Comparison of ENCODE assay signal across 9 cellular contexts in the genomic region with DNA sequence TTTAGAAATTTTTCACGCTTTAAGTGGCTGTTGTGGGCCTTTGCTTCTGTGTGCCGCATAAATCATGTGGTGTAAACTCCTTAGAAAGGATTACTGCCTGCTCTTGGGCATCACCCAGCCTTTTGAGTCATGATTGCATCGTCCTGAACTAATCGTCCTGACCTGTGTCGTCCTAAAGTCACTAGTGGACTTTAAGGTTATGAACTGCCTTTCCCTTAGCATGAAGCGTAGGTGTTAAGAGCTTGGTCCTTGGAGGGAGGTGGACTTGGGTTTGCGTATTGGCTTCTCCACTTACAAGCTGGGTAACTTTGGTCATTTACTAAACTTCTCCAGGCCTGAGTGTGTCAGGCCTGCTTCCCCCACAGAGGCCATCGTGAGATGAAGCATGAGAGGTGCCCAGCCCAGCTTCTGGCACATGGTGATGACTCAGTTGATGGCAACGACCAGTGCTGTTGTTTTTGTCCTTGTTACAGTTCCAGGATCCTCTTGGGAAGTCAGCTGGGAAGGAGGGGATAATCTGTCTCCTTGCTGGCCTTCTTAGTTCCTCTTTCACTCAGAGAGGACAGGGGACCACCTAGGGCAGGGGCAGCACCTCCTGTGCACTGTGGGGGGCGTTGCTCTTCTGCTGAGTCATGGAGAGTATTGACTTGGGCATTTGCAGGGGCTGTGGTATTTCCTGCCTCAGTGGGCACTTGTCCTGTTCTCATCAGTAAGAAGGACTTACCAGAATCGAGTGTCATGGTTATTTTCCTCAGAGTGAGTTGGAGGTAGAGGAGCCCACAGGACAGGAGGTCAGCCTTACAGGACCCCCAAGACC. TPM values are rescaled to one million over a fixed set of nuclear protein-coding genes. Genes with fewer than 3 reads are reported as not detected.
DNase-seq lines count a peak whose midpoint lies in the region; FAIRE-seq and TF ChIP-seq lines count a peak whose summit lies in the region.
"Had no signal": no experiment of that assay in that cellular context is flagged by ENCODE, and none has a peak within 500 bp of the region (broad histone marks: within the 10 kb centered on the region; RNA-seq: fewer than 3 reads in every experiment).

No MANE protein-coding gene starts in this region.

- H3K4me3 Mint-ChIP-seq in activated T-cell treated with anti-CD3 and anti-CD28 coated beads, Interleukin-2, amount 50 U/mL, for 24 hours, result no peak overlapping the region
- peak overlapping the region; percentile 58 for H3K4me3 Mint-ChIP-seq in astrocyte (ENCODE audit: unreplicated experiment)

- no peak for DNase-seq in activated T-cell treated with anti-CD3 and anti-CD28 coated beads, Interleukin-2, amount 50 U/mL, for 24 hours
- DNase-seq in activated T-cell treated with anti-CD3 and anti-CD28 coated beads, Interleukin-2, amount 50 U/mL, for 48 hours, result no peak
- DNase-seq in astrocyte (ENCODE audit: low read depth), result peak; percentile 67
- no peak for DNase-seq in keratinocyte (ENCODE audit: low read depth, low spot score)
- peak; percentile 56 to 82 for DNase-seq in tibial artery
- no peak for DNase-seq in inferior parietal cortex (ENCODE audit: extremely low spot score)
- no peak for DNase-seq in retina
- no peak for DNase-seq in activated CD4-positive, alpha-beta T cell treated with anti-CD3 and anti-CD28 coated beads, Interleukin-2, amount 50 U/mL, for 48 hours
- DNase-seq: naive B cell had no signal

- TF ChIP-seq CTCF in astrocyte (IDR thresholded peaks at IDR 0.05; ENCODE audit: insufficient read depth, low read depth, low read length) (no peak), keratinocyte (optimal IDR thresholded peaks at IDR 0.05 in 1 of 3, IDR thresholded peaks at IDR 0.05 in 1 of 3, conservative IDR thresholded peaks at IDR 0.05 in 1 of 3; ENCODE audit: extremely low read depth in 1 of 3, insufficient read depth in 2 of 3, low read length in 3 of 3) (no peak), tibial artery (IDR thresholded peaks at IDR 0.05) (no peak)

- H2AFZ ChIP-seq in astrocyte (ENCODE audit: low read depth, low read length) (no peak overlapping the region), keratinocyte (ENCODE audit: control insufficient read depth, low read length) (no peak overlapping the region)

- H4K20me1 ChIP-seq in astrocyte (ENCODE audit: insufficient read depth, low read length), result no peaks in the 10 kb centered on the region
- H4K20me1 ChIP-seq in keratinocyte (ENCODE audit: control insufficient read depth, extremely low read depth, insufficient read depth, low read length), result no peaks in the 10 kb centered on the region

- peak overlapping the region; percentile 82 for H3K27ac Mint-ChIP-seq in activated T-cell treated with anti-CD3 and anti-CD28 coated beads, Interleukin-2, amount 50 U/mL, for 24 hours
- H3K27ac Mint-ChIP-seq in astrocyte (ENCODE audit: unreplicated experiment), result peak overlapping the region; percentile 87

- H3K27me3 ChIP-seq in astrocyte (ENCODE audit: insufficient read depth, low read length), result no peaks in the 10 kb centered on the region
- no peaks in the 10 kb centered on the region for H3K27me3 ChIP-seq in keratinocyte (ENCODE audit: control insufficient read depth, extremely low read depth, insufficient read depth, low read length)
- no peaks in the 10 kb centered on the region for H3K27me3 ChIP-seq in tibial artery

- peak; percentile 23 for FAIRE-seq in astrocyte (lab: Jason Lieb, UNC)
- peak; percentile 58 for FAIRE-seq in keratinocyte (lab: Jason Lieb, UNC)

- H3K9ac ChIP-seq in astrocyte (ENCODE audit: low read length) (peak overlapping the region; percentile 51), keratinocyte (ENCODE audit: control insufficient read depth, extremely low read depth, insufficient read depth, low read length) (no peak overlapping the region)

- no peaks in the 10 kb centered on the region for H3K9me3 Mint-ChIP-seq in activated T-cell treated with anti-CD3 and anti-CD28 coated beads, Interleukin-2, amount 50 U/mL, for 24 hours
- no peaks in the 10 kb centered on the region for H3K9me3 Mint-ChIP-seq in astrocyte (ENCODE audit: unreplicated experiment)
- H3K9me3 Mint-ChIP-seq: naive B cell had no signal

- peaks cover 3% of the 10 kb centered on the region for H3K36me3 ChIP-seq in astrocyte (ENCODE audit: insufficient read depth, low read length)
- peaks cover 6 to 9% of the 10 kb centered on the region in 2 experiments for H3K36me3 ChIP-seq in keratinocyte (ENCODE audit: control insufficient read depth in 2 of 2, extremely low read depth in 1 of 2, insufficient read depth in 2 of 2, low read length in 2 of 2)
- H3K36me3 ChIP-seq in tibial artery, result peaks cover 9 to 74% (median 41%) of the 10 kb centered on the region in 3 donors

- H3K27ac ChIP-seq in astrocyte (ENCODE audit: low read depth, low read length) (peak overlapping the region; percentile 68), keratinocyte (ENCODE audit: control insufficient read depth, insufficient read depth, low read length) (no peak overlapping the region), tibial artery (peak overlapping the region; percentile 72 to 77)

- intact Hi-C loops in tibial artery (cut with DNase I; ENCODE audit: low total_unique reads), result no loop called here

- peak overlapping the region; percentile 38 for H3K4me2 ChIP-seq in astrocyte (ENCODE audit: low read length)
- H3K4me2 ChIP-seq in keratinocyte (ENCODE audit: control insufficient read depth, extremely low read depth, insufficient read depth, low read depth, low read length), result no peak overlapping the region

- dilution Hi-C loops in keratinocyte (cut with MboI; ENCODE audit: extremely low pct_ligation_motif_present, low sequenced_read_pairs), result no loop called here

- H3K9me1 ChIP-seq in keratinocyte (ENCODE audit: control insufficient read depth, extremely low read depth, insufficient read depth, low read length), result peaks cover 4% of the 10 kb centered on the region

- H3K4me3 ChIP-seq in astrocyte (ENCODE audit: insufficient read depth, low read depth, low read length) (no peak overlapping the region), keratinocyte (ENCODE audit: control insufficient read depth in 2 of 3, extremely low read depth in 1 of 3, insufficient read depth in 2 of 3, low read depth in 1 of 3, low read length in 3 of 3) (no peak overlapping the region), tibial artery (no peak overlapping the region)

- no peaks in the 10 kb centered on the region for H3K27me3 Mint-ChIP-seq in activated T-cell treated with anti-CD3 and anti-CD28 coated beads, Interleukin-2, amount 50 U/mL, for 24 hours
- H3K27me3 Mint-ChIP-seq in astrocyte (ENCODE audit: low read depth, unreplicated experiment), result no peaks in the 10 kb centered on the region
- H3K27me3 Mint-ChIP-seq: naive B cell had no signal

- peaks cover 23% of the 10 kb centered on the region for H3K4me1 ChIP-seq in astrocyte (ENCODE audit: insufficient read depth, low read length)
- H3K4me1 ChIP-seq in keratinocyte (ENCODE audit: control insufficient read depth, extremely low read depth, insufficient read depth, low read length), result peaks cover 18% of the 10 kb centered on the region
- H3K4me1 ChIP-seq in tibial artery, result peaks cover 0 to 21% (median 10%) of the 10 kb centered on the region in 4 donors

- H3K4me1 Mint-ChIP-seq in activated T-cell treated with anti-CD3 and anti-CD28 coated beads, Interleukin-2, amount 50 U/mL, for 24 hours (ENCODE audit: low read depth), result peaks cover 13% of the 10 kb centered on the region
- H3K4me1 Mint-ChIP-seq in astrocyte (ENCODE audit: low read depth, unreplicated experiment), result peaks cover 34% of the 10 kb centered on the region

- peaks cover 77% of the 10 kb centered on the region for H3K36me3 Mint-ChIP-seq in activated T-cell treated with anti-CD3 and anti-CD28 coated beads, Interleukin-2, amount 50 U/mL, for 24 hours (ENCODE audit: low read depth)
- H3K36me3 Mint-ChIP-seq in astrocyte (ENCODE audit: low read depth, unreplicated experiment), result peaks cover 14% of the 10 kb centered on the region

- H3K9me3 ChIP-seq in astrocyte (ENCODE audit: insufficient read depth, low read depth, low read length) (no peaks in the 10 kb centered on the region), keratinocyte (ENCODE audit: control insufficient read depth, low read depth, low read length) (no peaks in the 10 kb centered on the region), tibial artery (no peaks in the 10 kb centered on the region)

- no peaks in the 10 kb centered on the region for H3K79me2 ChIP-seq in astrocyte (ENCODE audit: insufficient read depth, low read length)
- no peaks in the 10 kb centered on the region for H3K79me2 ChIP-seq in keratinocyte (ENCODE audit: control insufficient read depth, insufficient read depth, low read length)

RNA-seq across cellular contexts. Expression of gene NCS1, which starts 54.2 kb away (rescaled TPM):
- 119 and 126 TPM in 2 replicates for total RNA-seq in astrocyte
- polyA plus RNA-seq in keratinocyte, result 49.1 to 67.4 TPM (median 61.6 TPM) in 3 replicates
- 7.2 TPM for polyA plus RNA-seq in keratinocyte (2011; ENCODE audit: low read depth)
- polyA plus RNA-seq in keratinocyte (2011; cell fraction: cytosol; rRNA removed), result 52.4 and 71.2 TPM in 2 replicates
- polyA plus RNA-seq in keratinocyte (2011; cell fraction: nucleus; rRNA removed), result 35.4 and 37.0 TPM in 2 replicates
- 26.6 and 49.7 TPM in 2 replicates for polyA plus RNA-seq in keratinocyte (2012; ENCODE audit: low replicate concordance)
- polyA minus RNA-seq in keratinocyte, result 45.3 to 74.1 TPM (median 69.9 TPM) in 3 replicates
- 94.6 TPM for polyA minus RNA-seq in keratinocyte (2011; cell fraction: cytosol; rRNA and poly(A)+ RNA removed)
- polyA minus RNA-seq in keratinocyte (2011; cell fraction: nucleus; rRNA and poly(A)+ RNA removed), result 22.4 and 28.3 TPM in 2 replicates

Comparison
In these comparisons a context has a peak if more than half of its experiments do, and no peak if none do; other contexts are left out.
1. DNase-seq: peak in astrocyte (single experiment) and tibial artery (2 of 2); none in activated T-cell treated with anti-CD3 and anti-CD28 coated beads, Interleukin-2, amount 50 U/mL, for 24 hours (single experiment), activated T-cell treated with anti-CD3 and anti-CD28 coated beads, Interleukin-2, amount 50 U/mL, for 48 hours (0 of 2), keratinocyte (single experiment), inferior parietal cortex (single experiment), retina (single experiment) and activated CD4-positive, alpha-beta T cell treated with anti-CD3 and anti-CD28 coated beads, Interleukin-2, amount 50 U/mL, for 48 hours (0 of 2).